In the genomic region with DNA sequence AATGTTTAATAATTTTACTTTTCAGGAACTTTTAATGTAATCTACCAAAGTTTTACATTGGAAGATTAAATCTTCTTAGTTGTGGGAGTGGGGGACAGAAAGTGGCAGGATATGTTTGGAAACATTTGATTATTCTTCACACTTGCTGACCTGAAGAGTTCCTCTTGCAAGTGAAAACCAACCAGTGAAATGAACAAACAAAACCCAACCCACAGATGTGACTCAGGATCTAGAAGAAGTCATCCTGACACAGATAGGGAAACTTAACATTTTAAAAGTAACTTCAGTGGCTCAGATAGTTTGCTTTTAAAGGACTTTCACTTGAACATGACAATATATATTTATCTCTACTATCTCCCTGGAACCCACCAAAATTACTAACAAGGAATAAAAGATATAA, we compare ENCODE assay signal across 16 cellular contexts. TPM values are rescaled to one million over a fixed set of nuclear protein-coding genes. Genes with fewer than 3 reads are reported as not detected.
DNase-seq lines count a peak whose midpoint lies in the region; ATAC-seq, FAIRE-seq and TF ChIP-seq lines count a peak whose summit lies in the region.
"Had no signal": no experiment of that assay in that cellular context is flagged by ENCODE, and none has a peak within 500 bp of the region (broad histone marks: within the 10 kb centered on the region; RNA-seq: fewer than 3 reads in every experiment).

No MANE protein-coding gene starts in this region.

- no peak for DNase-seq in activated CD4-positive, alpha-beta T cell treated with anti-CD3 and anti-CD28 coated beads for 36 hours
- DNase-seq in activated CD4-positive, alpha-beta T cell treated with anti-CD3 and anti-CD28 coated beads, Interleukin-2, amount 50 U/mL, for 4 hours = no peak
- DNase-seq in HT1080 (ENCODE audit: low read depth) (peak; percentile 14), astrocyte (ENCODE audit: low read depth) (peak; percentile 41), kidney tubule cell (ENCODE audit: low spot score) (peak; percentile 30), HUDEP-2 (lab: John Stamatoyannopoulos, UW; ENCODE audit: unreplicated experiment in 76 of 76) (no peak), KG1 (lab: John Stamatoyannopoulos, UW) (no peak), natural killer cell (no peak)
- DNase-seq: 8988T, NCI-H1092 treated with DMSO at 0.1 percent for 48 hours, NCI-H1694, NCI-H2107, NCI-H446, NCI-H748 treated with DMSO at 0.1 percent for 48 hours had no signal

- H4K20me1 ChIP-seq in astrocyte (ENCODE audit: insufficient read depth, low read length) = no peaks in the 10 kb centered on the region
- H4K20me1 ChIP-seq: BLaER1 treated with 17β-estradiol and CSF1 and Interleukin-3, amounts not matched to agents 10 nM and 100 nM had no signal

- H3K9ac ChIP-seq in astrocyte (ENCODE audit: low read length) = no peak overlapping the region
- H3K9ac ChIP-seq: BLaER1 treated with 17β-estradiol and CSF1 and Interleukin-3, amounts not matched to agents 10 nM and 100 nM had no signal

- no peaks in the 10 kb centered on the region for H3K27me3 Mint-ChIP-seq in activated CD4-positive, alpha-beta T cell treated with anti-CD3 and anti-CD28 coated beads for 36 hours
- H3K27me3 Mint-ChIP-seq in astrocyte (ENCODE audit: low read depth, unreplicated experiment) (no peaks in the 10 kb centered on the region), natural killer cell (ENCODE audit: low read depth in 2 of 2) (no peaks in the 10 kb centered on the region)

- CTCF ChIA-PET in activated CD4-positive, alpha-beta T cell treated with anti-CD3 and anti-CD28 coated beads for 36 hours (lab: Charles Lee) = no interaction called here

- H3K4me1 Mint-ChIP-seq in activated CD4-positive, alpha-beta T cell treated with anti-CD3 and anti-CD28 coated beads for 36 hours = peaks cover 9% of the 10 kb centered on the region
- H3K4me1 Mint-ChIP-seq in astrocyte (ENCODE audit: low read depth, unreplicated experiment) (peaks cover 30% of the 10 kb centered on the region), natural killer cell (no peaks in the 10 kb centered on the region)

- intact Hi-C loops in activated CD4-positive, alpha-beta T cell treated with anti-CD3 and anti-CD28 coated beads for 36 hours (cut with DNase I, micrococcal nuclease) = no loop called here
- intact Hi-C loops in natural killer cell (cut with micrococcal nuclease) = no loop called here

- no peaks in the 10 kb centered on the region for H3K27me3 ChIP-seq in astrocyte (ENCODE audit: insufficient read depth, low read length)
- H3K27me3 ChIP-seq: BLaER1 treated with 17β-estradiol and CSF1 and Interleukin-3, amounts not matched to agents 10 nM and 100 nM had no signal

- H3K9me3 Mint-ChIP-seq in activated CD4-positive, alpha-beta T cell treated with anti-CD3 and anti-CD28 coated beads for 36 hours (ENCODE audit: low read depth) = no peaks in the 10 kb centered on the region
- peaks cover 5% of the 10 kb centered on the region for H3K9me3 Mint-ChIP-seq in astrocyte (ENCODE audit: unreplicated experiment)
- no peaks in the 10 kb centered on the region for H3K9me3 Mint-ChIP-seq in natural killer cell

- no peaks in the 10 kb centered on the region for H3K79me2 ChIP-seq in astrocyte (ENCODE audit: insufficient read depth, low read length)

- no peaks in the 10 kb centered on the region for H3K9me3 ChIP-seq in astrocyte (ENCODE audit: insufficient read depth, low read depth, low read length)
- H3K9me3 ChIP-seq: HAP-1 had no signal

- peak; percentile 76 for FAIRE-seq in astrocyte (lab: Jason Lieb, UNC)

- no peak overlapping the region for H3K27ac ChIP-seq in astrocyte (ENCODE audit: low read depth, low read length)
- H3K27ac ChIP-seq: BLaER1 treated with 17β-estradiol and CSF1 and Interleukin-3, amounts not matched to agents 10 nM and 100 nM had no signal

- peaks cover 23% of the 10 kb centered on the region for H3K4me1 ChIP-seq in astrocyte (ENCODE audit: insufficient read depth, low read length)
- H3K4me1 ChIP-seq: BLaER1 treated with 17β-estradiol and CSF1 and Interleukin-3, amounts not matched to agents 10 nM and 100 nM; HAP-1 had no signal

- H3K27ac Mint-ChIP-seq in activated CD4-positive, alpha-beta T cell treated with anti-CD3 and anti-CD28 coated beads for 36 hours = no peak overlapping the region
- no peak overlapping the region for H3K27ac Mint-ChIP-seq in astrocyte (ENCODE audit: unreplicated experiment)
- H3K27ac Mint-ChIP-seq in natural killer cell = no peak overlapping the region

- TF ChIP-seq CTCF in astrocyte (IDR thresholded peaks at IDR 0.05; ENCODE audit: insufficient read depth, low read depth, low read length) (no peak), natural killer cell (IDR thresholded peaks at IDR 0.05) (no peak)

- ATAC-seq in activated CD4-positive, alpha-beta T cell treated with anti-CD3 and anti-CD28 coated beads for 36 hours = peak; percentile 70
- ATAC-seq in natural killer cell = no peak

- peaks cover 26% of the 10 kb centered on the region for H3K36me3 ChIP-seq in astrocyte (ENCODE audit: insufficient read depth, low read length)

- H2AFZ ChIP-seq in astrocyte (ENCODE audit: low read depth, low read length) = no peak overlapping the region

- H3K4me2 ChIP-seq in astrocyte (ENCODE audit: low read length) = no peak overlapping the region
- H3K4me2 ChIP-seq: BLaER1 treated with 17β-estradiol and CSF1 and Interleukin-3, amounts not matched to agents 10 nM and 100 nM had no signal

- no peak overlapping the region for H3K4me3 Mint-ChIP-seq in activated CD4-positive, alpha-beta T cell treated with anti-CD3 and anti-CD28 coated beads for 36 hours
- H3K4me3 Mint-ChIP-seq in astrocyte (ENCODE audit: unreplicated experiment) (no peak overlapping the region), natural killer cell (no peak overlapping the region)

- POLR2A ChIA-PET in activated CD4-positive, alpha-beta T cell treated with anti-CD3 and anti-CD28 coated beads for 36 hours (lab: Charles Lee) = no interaction called here

- peaks cover 62% of the 10 kb centered on the region for H3K36me3 Mint-ChIP-seq in activated CD4-positive, alpha-beta T cell treated with anti-CD3 and anti-CD28 coated beads for 36 hours (ENCODE audit: low read depth)
- H3K36me3 Mint-ChIP-seq in astrocyte (ENCODE audit: low read depth, unreplicated experiment) (peaks cover 19% of the 10 kb centered on the region), natural killer cell (peaks cover 29% of the 10 kb centered on the region)

- H3K4me3 ChIP-seq in astrocyte (ENCODE audit: insufficient read depth, low read depth, low read length) = no peak overlapping the region
- H3K4me3 ChIP-seq: BLaER1 treated with 17β-estradiol and CSF1 and Interleukin-3, amounts not matched to agents 10 nM and 100 nM; HAP-1 had no signal

RNA-seq across cellular contexts. Expression of gene ASTE1, which starts 55.4 kb away (rescaled TPM):
- 1 to 10 TPM; 8.2 to 9.1 TPM for total RNA-seq in activated CD4-positive, alpha-beta T cell treated with anti-CD3 and anti-CD28 coated beads for 36 hours
- total RNA-seq in HT1080 (2014; rRNA removed; shearing (Covaris generic)) = 12.9 and 19.5 TPM in 2 replicates
- polyA plus RNA-seq in HT1080 (2015; cell fraction: cytosol; rRNA removed) = 10.0 and 11.3 TPM in 2 replicates
- 15.9 and 17.1 TPM in 2 replicates for polyA plus RNA-seq in HT1080 (2015; cell fraction: nucleus; rRNA removed)
- 4.5 and 4.8 TPM in 2 replicates for total RNA-seq in astrocyte
- total RNA-seq in natural killer cell = 10 to 100 TPM; 22.8 to 28.8 (median 24.3) TPM

RNA-seq across cellular contexts. Expression of gene NEK11, which starts 55.5 kb away (rescaled TPM):
- total RNA-seq in activated CD4-positive, alpha-beta T cell treated with anti-CD3 and anti-CD28 coated beads for 36 hours = 1 to 10 TPM; 1.0 to 1.3 TPM
- total RNA-seq in HT1080 (2014; rRNA removed; shearing (Covaris generic)) = 2.8 TPM in 2 replicates
- polyA plus RNA-seq in HT1080 (2015; cell fraction: cytosol; rRNA removed) = 2.2 and 2.6 TPM in 2 replicates
- polyA plus RNA-seq in HT1080 (2015; cell fraction: nucleus; rRNA removed) = 4.4 and 5.1 TPM in 2 replicates
- 6.7 and 7.1 TPM in 2 replicates for total RNA-seq in astrocyte
- 1 to 10 TPM; 2.6 to 3.6 (median 3.5) TPM for total RNA-seq in natural killer cell

Comparison
In these comparisons a context has a peak if more than half of its experiments do, and no peak if none do; other contexts are left out.
1. DNase-seq: peak in HT1080 (single experiment), astrocyte (single experiment) and kidney tubule cell (single experiment); none in activated CD4-positive, alpha-beta T cell treated with anti-CD3 and anti-CD28 coated beads for 36 hours (single experiment), activated CD4-positive, alpha-beta T cell treated with anti-CD3 and anti-CD28 coated beads, Interleukin-2, amount 50 U/mL, for 4 hours (0 of 2), HUDEP-2 (0 of 76), KG1 (single experiment) and natural killer cell (single experiment).